Comparison of ENCODE assay signal across 1 cellular context in genomic region chr10:74150151-74151056, GRCh38.
TF ChIP-seq lines count a peak whose summit lies in the region.

Gene AP3M1 (minus strand): TSS chr10:74150828. CDS start chr10:74138379, 12,449 bp downstream.

TF ChIP-seq in GM12878, 131 proteins besides CTCF, POLR2A, EP300 and RAD21 (continued from another document and continues in another):
- TF ChIP-seq CEBPZ (IDR thresholded peaks at IDR 0.05; ENCODE audit: low read depth, low read length), result no peak
- TF ChIP-seq ZNF687 (IDR thresholded peaks at IDR 0.05), result no peak
- peak; percentile 54; the same call in 1 of the 2 replicates for TF ChIP-seq CREM (IDR thresholded peaks at IDR 0.05; ENCODE audit: low read depth)
- no peak for TF ChIP-seq POU2F2 (IDR thresholded peaks at IDR 0.05; ENCODE audit: borderline replicate concordance, low read depth, low read length)
- TF ChIP-seq ZSCAN29 (IDR thresholded peaks at IDR 0.05), result no peak
- TF ChIP-seq RELB (IDR thresholded peaks at IDR 0.05; ENCODE audit: low read depth), result peak; percentile 76; the same call in 1 of the 2 replicates
- peak; percentile 84 for TF ChIP-seq SKIL (IDR thresholded peaks at IDR 0.05; ENCODE audit: low read depth, poor library complexity, severe bottlenecking)
- TF ChIP-seq TARDBP (IDR thresholded peaks at IDR 0.05; ENCODE audit: borderline replicate concordance), result no peak
- TF ChIP-seq IKZF2 (IDR thresholded peaks at IDR 0.05), result peak; percentile 44 to 55; a peak in 1 of 4 replicates
- TF ChIP-seq NBN (IDR thresholded peaks at IDR 0.05), result peak; percentile 79; the same call in 1 of the 2 replicates
- TF ChIP-seq EZH2 (IDR thresholded peaks at IDR 0.05; ENCODE audit: borderline replicate concordance, control insufficient read depth, low read depth, low read length), result no peak
- 0 out of 2 replicates have a peak, but pooled peaks have one; percentile 20 for TF ChIP-seq CHD2 (IDR thresholded peaks at IDR 0.05; ENCODE audit: borderline replicate concordance, low read depth, low read length)
- TF ChIP-seq SMAD5 (IDR thresholded peaks at IDR 0.05; ENCODE audit: low read depth), result no peak
- TF ChIP-seq SUZ12 (IDR thresholded peaks at IDR 0.05; ENCODE audit: unreplicated experiment), result no peak
- no peak for TF ChIP-seq BRCA1 (IDR thresholded peaks at IDR 0.05; ENCODE audit: low read depth, low read length)
- TF ChIP-seq TBL1XR1 (IDR thresholded peaks at IDR 0.05; ENCODE audit: low read depth, low read length), result no peak
- no peak for TF ChIP-seq ZBTB4 (CRISPR knock-in tag; IDR thresholded peaks at IDR 0.05)
- TF ChIP-seq CBX5 (IDR thresholded peaks at IDR 0.05; ENCODE audit: low read depth), result no peak
- no peak for TF ChIP-seq CHD4 (IDR thresholded peaks at IDR 0.05)
- no peak for TF ChIP-seq SIX5 (IDR thresholded peaks at IDR 0.05; ENCODE audit: low read depth, low read length, severe bottlenecking)
- no peak for TF ChIP-seq YBX1 (IDR thresholded peaks at IDR 0.05)
- TF ChIP-seq NFYA (IDR thresholded peaks at IDR 0.05; ENCODE audit: borderline replicate concordance, low read depth, low read length), result no peak
- no peak for TF ChIP-seq ZNF24 (IDR thresholded peaks at IDR 0.05)
- peak; percentile 70 for TF ChIP-seq SIN3A (IDR thresholded peaks at IDR 0.05; ENCODE audit: low read depth, low read length)
- peak; percentile 52 for TF ChIP-seq IKZF1 (conservative IDR thresholded peaks at IDR 0.05)
- TF ChIP-seq CBX3 (IDR thresholded peaks at IDR 0.05; ENCODE audit: borderline replicate concordance, low read depth), result no peak
- TF ChIP-seq DPF2 (IDR thresholded peaks at IDR 0.05), result no peak
- no peak for TF ChIP-seq BCL11A (IDR thresholded peaks at IDR 0.05; ENCODE audit: low read depth, low read length)
- no peak; the same call in none of the 2 replicates for TF ChIP-seq CREB1 (IDR thresholded peaks at IDR 0.05; ENCODE audit: low read depth)
- TF ChIP-seq ZBTB11 (CRISPR knock-in tag; IDR thresholded peaks at IDR 0.05), result no peak
- TF ChIP-seq ZNF217 (IDR thresholded peaks at IDR 0.05), result no peak
- no peak for TF ChIP-seq SRF (IDR thresholded peaks at IDR 0.05; ENCODE audit: low read depth in 2 of 2, low read length in 2 of 2)
- no peak for TF ChIP-seq SREBF1 (IDR thresholded peaks at IDR 0.05; ENCODE audit: low read length)
- TF ChIP-seq BACH1 (IDR thresholded peaks at IDR 0.05; ENCODE audit: borderline replicate concordance), result no peak
- no peak for TF ChIP-seq RCOR1 (conservative IDR thresholded peaks at IDR 0.05; ENCODE audit: low read depth, low read length)
- no peak for TF ChIP-seq SPI1 (IDR thresholded peaks at IDR 0.05; ENCODE audit: borderline replicate concordance, insufficient read depth, low read depth, low read length)
- peak; percentile 92 for TF ChIP-seq NKRF (conservative IDR thresholded peaks at IDR 0.05)
- no peak for TF ChIP-seq HDGF (IDR thresholded peaks at IDR 0.05)
